13 cellular contexts compared by ENCODE assay signal in genomic region chr17:7982171-7982570, GRCh38. TPM values are rescaled to one million over a fixed set of nuclear protein-coding genes. Genes with fewer than 3 reads are reported as not detected.
A peak's percentile ranks its signal among the peaks of the same experiment; 100 is the strongest.
DNase-seq lines count a peak whose midpoint lies in the region; ATAC-seq lines count a peak whose summit lies in the region.
"Had no signal": no experiment of that assay in that cellular context is flagged by ENCODE, and none has a peak within 500 bp of the region (broad histone marks: within the 10 kb centered on the region; RNA-seq: fewer than 3 reads in every experiment).

No MANE protein-coding gene starts in this region.

- intact Hi-C loops in Right ventricle myocardium inferior (cut with DNase I): no loop called here

- DNase-seq in NOMO-1 (lab: John Stamatoyannopoulos, UW; ENCODE audit: unreplicated experiment in 2 of 2) (peak; percentile 27 to 41), NOMO-1 treated with dmso at 0.1 percent for 144 hours (lab: John Stamatoyannopoulos, UW; ENCODE audit: unreplicated experiment) (no peak), T1000 (lab: John Stamatoyannopoulos, UW) (peak; percentile 26), fibroblast of peridontal ligament (ENCODE audit: extremely low read depth) (peak; percentile 70), stromal cell of bone marrow (ENCODE audit: low read depth) (peak; percentile 59), Kasumi-1 (lab: John Stamatoyannopoulos, UW) (no peak), Right ventricle myocardium inferior (ENCODE audit: missing footprints) (no peak), NCI-H2196 (lab: John Stamatoyannopoulos, UW; ENCODE audit: unreplicated experiment) (no peak)
- DNase-seq: activated CD4-positive, alpha-beta T cell treated with anti-CD3 and anti-CD28 coated beads for 1 hour; activated effector memory CD4-positive, alpha-beta T cell treated with anti-CD3 and anti-CD28 coated beads, Interleukin-2, amount 50 U/mL, for 16 hours; DMS 273 treated with DMSO at 0.1 percent for 48 hours; left colon; stimulated activated CD4-positive, alpha-beta T cell treated with anti-CD3 and anti-CD28 coated beads, Interleukin-2, amount 100 ng/mL, for 24 hours had no signal

- ATAC-seq in Right ventricle myocardium inferior: no peak
- ATAC-seq: left colon had no signal

RNA-seq across cellular contexts. Expression of gene GUCY2D, which starts 20.2 kb away (rescaled TPM):
- total RNA-seq in Right ventricle myocardium inferior: 0.35 TPM
- total RNA-seq: left colon had no signal

RNA-seq across cellular contexts. Expression of gene CNTROB, which starts 50.2 kb away (rescaled TPM):
- 9.6 TPM for total RNA-seq in Right ventricle myocardium inferior

RNA-seq across cellular contexts. Expression of gene TRAPPC1, which starts 50.4 kb away (rescaled TPM):
- 118 TPM for total RNA-seq in Right ventricle myocardium inferior

RNA-seq across cellular contexts. Expression of gene KCNAB3, which starts 52.5 kb away (rescaled TPM):
- total RNA-seq in Right ventricle myocardium inferior: 0.32 TPM

RNA-seq across cellular contexts. Expression of gene ALOX15B, which starts 56.7 kb away (rescaled TPM):
- 0.16 TPM for total RNA-seq in Right ventricle myocardium inferior

Comparison
In these comparisons a context has a peak if more than half of its experiments do, and no peak if none do; other contexts are left out.
1. DNase-seq: peak in NOMO-1 (2 of 2), T1000 (single experiment), fibroblast of peridontal ligament (single experiment) and stromal cell of bone marrow (single experiment); none in NOMO-1 treated with dmso at 0.1 percent for 144 hours (single experiment), Kasumi-1 (0 of 2), Right ventricle myocardium inferior (single experiment) and NCI-H2196 (single experiment).